1 cellular context compared by ENCODE assay signal in genomic region chr17:19418312-19418992, GRCh38.
TF ChIP-seq lines count a peak whose summit lies in the region.

No MANE protein-coding gene starts in this region.

TF ChIP-seq in SK-N-SH treated with all-trans-retinoic acid at 6 μM for 48 hours, 23 proteins besides CTCF, POLR2A, EP300 and RAD21 (continued from another document):
- TF ChIP-seq TCF4 (CRISPR knock-in tag; IDR thresholded peaks at IDR 0.05; ENCODE audit: borderline replicate concordance) (no peak), ESRRG (CRISPR knock-in tag; IDR thresholded peaks at IDR 0.05) (no peak), BACH2 (CRISPR knock-in tag; IDR thresholded peaks at IDR 0.05; ENCODE audit: borderline replicate concordance) (no peak), ISL1 (CRISPR knock-in tag; IDR thresholded peaks at IDR 0.05) (no peak), ZFP3 (CRISPR knock-in tag; IDR thresholded peaks at IDR 0.05) (no peak), ZNF70 (CRISPR knock-in tag; IDR thresholded peaks at IDR 0.05) (no peak), ZC3H10 (CRISPR knock-in tag; IDR thresholded peaks at IDR 0.05) (no peak), PATZ1 (CRISPR knock-in tag; IDR thresholded peaks at IDR 0.05; ENCODE audit: borderline replicate concordance) (no peak), POU6F1 (CRISPR knock-in tag; IDR thresholded peaks at IDR 0.05; ENCODE audit: borderline replicate concordance, low read depth) (no peak), PPARA (CRISPR knock-in tag; IDR thresholded peaks at IDR 0.05; ENCODE audit: borderline replicate concordance) (no peak), CSRNP3 (CRISPR knock-in tag; IDR thresholded peaks at IDR 0.05) (no peak), SNAI2 (CRISPR knock-in tag; IDR thresholded peaks at IDR 0.05) (no peak), RARB (CRISPR knock-in tag; IDR thresholded peaks at IDR 0.05) (no peak), ARNTL (CRISPR knock-in tag; IDR thresholded peaks at IDR 0.05; ENCODE audit: borderline replicate concordance, low read depth) (no peak), CREB5 (CRISPR knock-in tag; IDR thresholded peaks at IDR 0.05; ENCODE audit: low read depth) (no peak), CSDC2 (CRISPR knock-in tag; IDR thresholded peaks at IDR 0.05) (no peak)
